8 cellular contexts compared by ENCODE assay signal in genomic region chr12:6825398-6826124, GRCh38. TPM values are rescaled to one million over a fixed set of nuclear protein-coding genes. Genes with fewer than 3 reads are reported as not detected.
DNase-seq lines count a peak whose midpoint lies in the region; ATAC-seq and TF ChIP-seq lines count a peak whose summit lies in the region.

No MANE protein-coding gene starts in this region.

- H3K27ac ChIP-seq in angular gyrus (ENCODE audit: low read depth, low read length) (peak overlapping the region; percentile 72), right atrium auricular region (no peak overlapping the region), aorta (ENCODE audit: low read depth in 1 of 2, low read length in 2 of 2) (no peak overlapping the region)

- H3K27me3 ChIP-seq in right atrium auricular region = no peaks in the 10 kb centered on the region
- no peaks in the 10 kb centered on the region for H3K27me3 ChIP-seq in aorta (ENCODE audit: control insufficient read depth in 1 of 2, insufficient read depth in 2 of 2, low read length in 1 of 2)

- H3K9me3 Mint-ChIP-seq in T-helper 2 cell treated with Interferon-gamma antibody and Interleukin-4, amounts not matched to agents 5 μg/mL and 100 μg/mL, for 36 hours = no peaks in the 10 kb centered on the region

- peak; percentile 84 for ATAC-seq in aorta (ENCODE audit: low FRiP score)

- H3K9me3 ChIP-seq in right atrium auricular region (no peaks in the 10 kb centered on the region), aorta (ENCODE audit: control insufficient read depth, low read length) (no peaks in the 10 kb centered on the region)

- intact Hi-C loops in aorta (cut with DNase I) = loop anchor here (5.0 to 10.0 kb wide), 4 partner anchors 73 to 211 kb away; partner anchors contain the start of gene MLF2 (in 2 of the 2)

- H3K27ac Mint-ChIP-seq in T-helper 2 cell treated with Interferon-gamma antibody and Interleukin-4, amounts not matched to agents 5 μg/mL and 100 μg/mL, for 36 hours = peak overlapping the region; percentile 9

- peaks cover 30% of the 10 kb centered on the region for H3K4me1 Mint-ChIP-seq in T-helper 2 cell treated with Interferon-gamma antibody and Interleukin-4, amounts not matched to agents 5 μg/mL and 100 μg/mL, for 36 hours (ENCODE audit: low read depth)

- 7 to 10% methylated on average over 19 of the region's 19 CpGs for WGBS in aorta, 2 donors

- H3K4me1 ChIP-seq in right atrium auricular region = peaks cover 3 to 58% of the 10 kb centered on the region in 2 donors
- no peaks in the 10 kb centered on the region for H3K4me1 ChIP-seq in aorta (ENCODE audit: control insufficient read depth in 1 of 2, insufficient read depth in 2 of 2, low read length in 2 of 2)

- TF ChIP-seq CTCF in right atrium auricular region (IDR thresholded peaks at IDR 0.05) = peak; percentile 66 to 95

- no peak overlapping the region for H3K4me3 Mint-ChIP-seq in T-helper 2 cell treated with Interferon-gamma antibody and Interleukin-4, amounts not matched to agents 5 μg/mL and 100 μg/mL, for 36 hours

- H3K36me3 ChIP-seq in right atrium auricular region (no peaks in the 10 kb centered on the region), aorta (ENCODE audit: control insufficient read depth in 1 of 2, insufficient read depth in 2 of 2, low read length in 1 of 2) (no peaks in the 10 kb centered on the region)

- H3K36me3 Mint-ChIP-seq in T-helper 2 cell treated with Interferon-gamma antibody and Interleukin-4, amounts not matched to agents 5 μg/mL and 100 μg/mL, for 36 hours (ENCODE audit: low read depth) = peaks cover 1% of the 10 kb centered on the region

- H3K4me3 ChIP-seq in right atrium auricular region (peak overlapping the region in 1 of 2 donors; percentile 7), aorta (ENCODE audit: low read length in 2 of 2) (no peak overlapping the region)

- DNase-seq in NK-92 treated with Interleukin-12 subunit alpha and Interleukin-12 subunit beta, amount 100 ng/mL, for 24 hours (lab: John Stamatoyannopoulos, UW) = peak; percentile 11
- DNase-seq in NK-92 (lab: John Stamatoyannopoulos, UW; ENCODE audit: unreplicated experiment) = no peak
- peak; percentile 84 for DNase-seq in NCI-H128 (lab: John Stamatoyannopoulos, UW; ENCODE audit: unreplicated experiment)
- peak; percentile 74 for DNase-seq in T-helper 2 cell treated with Interferon-gamma antibody and Interleukin-4, amounts not matched to agents 5 μg/mL and 100 μg/mL, for 36 hours (ENCODE audit: low spot score)
- DNase-seq in right atrium auricular region (ENCODE audit: low spot score) = peak; percentile 90
- peak; percentile 63 for DNase-seq in renal cortical epithelial cell (ENCODE audit: low read depth)
- peak; percentile 90 to 95 for DNase-seq in aorta

- H3K27me3 Mint-ChIP-seq in T-helper 2 cell treated with Interferon-gamma antibody and Interleukin-4, amounts not matched to agents 5 μg/mL and 100 μg/mL, for 36 hours (ENCODE audit: low read depth) = peaks cover 57% of the 10 kb centered on the region

RNA-seq across cellular contexts. Expression of gene P3H3, which starts 2.6 kb away (rescaled TPM):
- total RNA-seq in right atrium auricular region = 10 to 100 TPM in 1 of 2 donors, 1 to 10 TPM in 1; 7.0 to 11.0 TPM
- total RNA-seq in renal cortical epithelial cell = 17.4 and 36.8 TPM in 2 replicates
- 10 to 100 TPM; 43.5 to 66.3 TPM for total RNA-seq in aorta
- polyA plus RNA-seq in aorta = 10 to 100 TPM; 23.4 to 93.3 TPM

RNA-seq across cellular contexts. Expression of gene GPR162, which starts 3.9 kb away (rescaled TPM):
- total RNA-seq in right atrium auricular region (1 to 10 TPM in 1 of 2 donors, under 1 TPM in 1; 0.44 to 7.0 TPM), renal cortical epithelial cell (3.8 TPM in 1 of 2 replicates, not detected in the other), aorta (10 to 100 TPM in 1 of 2 donors, 1 to 10 TPM in 1; 4.4 to 16.6 TPM)
- 10 to 100 TPM in 1 of 2 donors, 1 to 10 TPM in 1; 6.0 to 17.2 TPM for polyA plus RNA-seq in aorta

RNA-seq across cellular contexts. Expression of gene GNB3, which starts 15.2 kb away (rescaled TPM):
- total RNA-seq in right atrium auricular region (1 to 10 TPM in 1 of 2 donors, under 1 TPM in 1; 0.83 to 1.5 TPM), renal cortical epithelial cell (0.15 TPM in 1 of 2 replicates, not detected in the other), aorta (10 to 100 TPM in 1 of 2 donors, 1 to 10 TPM in 1; 8.2 to 13.7 TPM)
- 10 to 100 TPM in 1 of 2 donors, 1 to 10 TPM in 1; 6.0 to 32.9 TPM for polyA plus RNA-seq in aorta

RNA-seq across cellular contexts. Expression of gene CDCA3, which starts 25.5 kb away (rescaled TPM):
- total RNA-seq in right atrium auricular region (1 to 10 TPM in 1 of 2 donors, under 1 TPM in 1; 0.39 to 1.7 TPM), renal cortical epithelial cell (1.3 and 4.7 TPM in 2 replicates), aorta (1 to 10 TPM in 1 of 2 donors, under 1 TPM in 1; 0.42 to 2.1 TPM)
- 10 to 100 TPM in 1 of 2 donors, 1 to 10 TPM in 1; 3.6 to 12.6 TPM for polyA plus RNA-seq in aorta

RNA-seq across cellular contexts. Expression of gene USP5, which starts 26.4 kb away (rescaled TPM):
- total RNA-seq in right atrium auricular region (10 to 100 TPM; 35.3 to 45.1 TPM), renal cortical epithelial cell (107 and 113 TPM in 2 replicates), aorta (10 to 100 TPM; 59.5 to 64.6 TPM)
- 10 to 100 TPM; 26.7 to 47.0 TPM for polyA plus RNA-seq in aorta
